13 cellular contexts compared by ENCODE assay signal in the genomic region with DNA sequence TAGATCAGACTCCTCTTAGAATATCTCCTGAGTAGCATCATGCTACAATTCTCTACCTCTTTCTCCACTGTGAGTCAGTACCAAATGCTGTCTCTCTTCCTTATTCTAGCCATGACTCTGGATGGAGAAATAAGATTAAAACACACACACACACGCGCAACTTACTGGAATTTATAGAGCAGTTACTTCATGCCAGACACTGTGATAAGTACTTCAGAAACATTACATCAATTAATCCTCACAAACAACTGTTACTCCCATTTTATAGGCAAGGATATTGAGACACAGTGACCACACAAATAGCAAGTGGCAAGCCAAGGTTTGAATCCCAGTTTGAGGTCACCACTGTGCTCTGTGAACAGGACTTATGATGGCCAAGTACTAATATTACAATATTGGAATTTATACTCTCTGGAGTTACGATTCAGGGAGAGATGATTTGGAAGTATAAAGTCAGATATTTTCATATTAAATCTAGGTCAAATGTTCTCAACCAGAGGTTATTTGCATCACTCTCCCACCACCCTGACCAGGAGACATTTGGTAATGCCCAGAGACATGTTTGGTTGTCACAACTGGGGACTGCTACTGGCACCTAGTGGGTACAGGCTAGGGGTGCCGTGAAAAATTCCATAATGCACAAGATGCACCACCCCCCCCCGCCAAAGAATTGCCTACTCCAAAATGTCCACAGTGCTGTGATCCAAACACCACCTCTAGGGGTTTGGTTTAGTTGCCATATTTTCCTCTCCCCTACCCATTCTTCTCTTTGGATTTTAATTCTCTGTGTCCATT.
A peak's percentile ranks its signal among the peaks of the same experiment; 100 is the strongest.
DNase-seq lines count a peak whose midpoint lies in the region; ATAC-seq and TF ChIP-seq lines count a peak whose summit lies in the region.
"Had no signal": no experiment of that assay in that cellular context is flagged by ENCODE, and none has a peak within 500 bp of the region (broad histone marks: within the 10 kb centered on the region; RNA-seq: fewer than 3 reads in every experiment).

No MANE protein-coding gene starts in this region.

- no peaks in the 10 kb centered on the region for H3K36me3 ChIP-seq in heart left ventricle
- H3K36me3 ChIP-seq in psoas muscle (ENCODE audit: insufficient read depth in 1 of 2, low read depth in 1 of 2) = no peaks in the 10 kb centered on the region
- H3K36me3 ChIP-seq: BE2C had no signal

- H3K4me1 Mint-ChIP-seq in activated naive CD8-positive, alpha-beta T cell treated with anti-CD3 and anti-CD28 coated beads, Interleukin-2, amount 50 U/mL, for 24 hours = peaks cover 69% of the 10 kb centered on the region
- no peaks in the 10 kb centered on the region for H3K4me1 Mint-ChIP-seq in T-helper 17 cell

- no peak for DNase-seq in activated naive CD8-positive, alpha-beta T cell treated with anti-CD3 and anti-CD28 coated beads, Interleukin-2, amount 50 U/mL, for 24 hours
- no peak for DNase-seq in heart left ventricle
- no peak for DNase-seq in psoas muscle
- DNase-seq in germinal center (ENCODE audit: low spot score) = no peak
- DNase-seq in T-helper 17 cell = no peak
- DNase-seq in iPS-NIHi11 (ENCODE audit: low spot score) = no peak
- no peak for DNase-seq in dorsolateral prefrontal cortex
- DNase-seq: BE2C; effector CD4-positive, alpha-beta T cell; Karpas-422; T-cell had no signal

- TF ChIP-seq POLR2A in heart left ventricle (IDR thresholded peaks at IDR 0.05) = no peak

- H3K4me3 ChIP-seq in heart left ventricle = no peak overlapping the region
- H3K4me3 ChIP-seq in psoas muscle = no peak overlapping the region
- H3K4me3 ChIP-seq in dorsolateral prefrontal cortex = no peak overlapping the region

- ATAC-seq in activated naive CD8-positive, alpha-beta T cell treated with anti-CD3 and anti-CD28 coated beads, Interleukin-2, amount 50 U/mL, for 24 hours = no peak
- ATAC-seq in heart left ventricle (peak in 3 of 4 donors; percentile 49 to 71 (median 58)), psoas muscle (peak; percentile 62 to 72 (median 69)), T-helper 17 cell (no peak)
- ATAC-seq: T-cell had no signal

- peaks cover 11% of the 10 kb centered on the region for H3K9me3 Mint-ChIP-seq in activated naive CD8-positive, alpha-beta T cell treated with anti-CD3 and anti-CD28 coated beads, Interleukin-2, amount 50 U/mL, for 24 hours

- peak overlapping the region; percentile 75 for H3K27ac ChIP-seq in C4-2B
- H3K27ac ChIP-seq in heart left ventricle = peak overlapping the region in 9 of 12 donors; percentile 41 to 80 (median 70)
- H3K27ac ChIP-seq in psoas muscle = peak overlapping the region; percentile 64
- H3K27ac ChIP-seq in dorsolateral prefrontal cortex = no peak overlapping the region

- H3K36me3 Mint-ChIP-seq in activated naive CD8-positive, alpha-beta T cell treated with anti-CD3 and anti-CD28 coated beads, Interleukin-2, amount 50 U/mL, for 24 hours (ENCODE audit: low read depth) = peaks cover 16% of the 10 kb centered on the region
- no peaks in the 10 kb centered on the region for H3K36me3 Mint-ChIP-seq in T-helper 17 cell (ENCODE audit: low read depth)

- TF ChIP-seq CTCF in C4-2B (conservative IDR thresholded peaks at IDR 0.05) (peak; percentile 14; the same call in 1 of the 2 replicates), heart left ventricle (IDR thresholded peaks at IDR 0.05) (no peak), psoas muscle (IDR thresholded peaks at IDR 0.05) (no peak), dorsolateral prefrontal cortex (IDR thresholded peaks at IDR 0.05 in 54 of 56, conservative IDR thresholded peaks at IDR 0.05 in 2 of 56; ENCODE audit: low read depth in 1 of 56, partially characterized antibody in 56 of 56) (no peak)

- H3K9me3 ChIP-seq in heart left ventricle = peaks cover 0 to 6% (median 0%) of the 10 kb centered on the region in 12 donors
- H3K9me3 ChIP-seq in psoas muscle = no peaks in the 10 kb centered on the region
- no peaks in the 10 kb centered on the region for H3K9me3 ChIP-seq in T-helper 17 cell (ENCODE audit: control insufficient read depth, low read length, poor library complexity, severe bottlenecking)
- H3K9me3 ChIP-seq: BE2C had no signal

- no peaks in the 10 kb centered on the region for H3K27me3 ChIP-seq in heart left ventricle
- H3K27me3 ChIP-seq in psoas muscle (ENCODE audit: insufficient read depth in 3 of 3, low read length in 2 of 3) = no peaks in the 10 kb centered on the region
- H3K27me3 ChIP-seq in dorsolateral prefrontal cortex = no peaks in the 10 kb centered on the region
- H3K27me3 ChIP-seq: BE2C had no signal

- peaks cover 0 to 26% (median 0%) of the 10 kb centered on the region in 12 donors for H3K4me1 ChIP-seq in heart left ventricle
- peaks cover 18% of the 10 kb centered on the region for H3K4me1 ChIP-seq in psoas muscle
- H3K4me1 ChIP-seq: BE2C had no signal

- no peak overlapping the region for H3K4me3 Mint-ChIP-seq in activated naive CD8-positive, alpha-beta T cell treated with anti-CD3 and anti-CD28 coated beads, Interleukin-2, amount 50 U/mL, for 24 hours
- H3K4me3 Mint-ChIP-seq in T-helper 17 cell = no peak overlapping the region
- H3K4me3 Mint-ChIP-seq: activated naive CD8-positive, alpha-beta T cell; T-cell had no signal

- WGBS in heart left ventricle, 4 donors = 78 to 85% (median 80%) methylated on average over 5 of the region's 5 CpGs
- 46 to 70% (median 55%) methylated on average over 5 of the region's 5 CpGs for WGBS in psoas muscle, 3 donors

- intact Hi-C loops in heart left ventricle (cut with DNase I) = no loop called here
- intact Hi-C loops in psoas muscle (cut with DNase I) = loop anchor here in 1 of 2 donors (10.0 kb wide), 1 partner anchor 56 kb away; no protein-coding TSS in a partner anchor
- intact Hi-C loops in dorsolateral prefrontal cortex (cut with DNase I) = no loop called here

- H3K27ac Mint-ChIP-seq in activated naive CD8-positive, alpha-beta T cell treated with anti-CD3 and anti-CD28 coated beads, Interleukin-2, amount 50 U/mL, for 24 hours = peak overlapping the region; percentile 76
- no peak overlapping the region for H3K27ac Mint-ChIP-seq in T-helper 17 cell
- H3K27ac Mint-ChIP-seq: T-cell had no signal

- H3K27me3 Mint-ChIP-seq in activated naive CD8-positive, alpha-beta T cell treated with anti-CD3 and anti-CD28 coated beads, Interleukin-2, amount 50 U/mL, for 24 hours = no peaks in the 10 kb centered on the region
- H3K27me3 Mint-ChIP-seq in T-helper 17 cell = no peaks in the 10 kb centered on the region
- H3K27me3 Mint-ChIP-seq: activated naive CD8-positive, alpha-beta T cell; T-cell had no signal

Comparison
In these comparisons a context has a peak if more than half of its experiments do, and no peak if none do; other contexts are left out.
1. H3K27ac ChIP-seq: peak in C4-2B (single experiment), heart left ventricle (9 of 12) and psoas muscle (single experiment); none in dorsolateral prefrontal cortex (0 of 59).
2. ATAC-seq: peak in heart left ventricle (3 of 4) and psoas muscle (4 of 4); none in activated naive CD8-positive, alpha-beta T cell treated with anti-CD3 and anti-CD28 coated beads, Interleukin-2, amount 50 U/mL, for 24 hours (single experiment) and T-helper 17 cell (single experiment).